1 cellular context compared by ENCODE assay signal in the genomic region with DNA sequence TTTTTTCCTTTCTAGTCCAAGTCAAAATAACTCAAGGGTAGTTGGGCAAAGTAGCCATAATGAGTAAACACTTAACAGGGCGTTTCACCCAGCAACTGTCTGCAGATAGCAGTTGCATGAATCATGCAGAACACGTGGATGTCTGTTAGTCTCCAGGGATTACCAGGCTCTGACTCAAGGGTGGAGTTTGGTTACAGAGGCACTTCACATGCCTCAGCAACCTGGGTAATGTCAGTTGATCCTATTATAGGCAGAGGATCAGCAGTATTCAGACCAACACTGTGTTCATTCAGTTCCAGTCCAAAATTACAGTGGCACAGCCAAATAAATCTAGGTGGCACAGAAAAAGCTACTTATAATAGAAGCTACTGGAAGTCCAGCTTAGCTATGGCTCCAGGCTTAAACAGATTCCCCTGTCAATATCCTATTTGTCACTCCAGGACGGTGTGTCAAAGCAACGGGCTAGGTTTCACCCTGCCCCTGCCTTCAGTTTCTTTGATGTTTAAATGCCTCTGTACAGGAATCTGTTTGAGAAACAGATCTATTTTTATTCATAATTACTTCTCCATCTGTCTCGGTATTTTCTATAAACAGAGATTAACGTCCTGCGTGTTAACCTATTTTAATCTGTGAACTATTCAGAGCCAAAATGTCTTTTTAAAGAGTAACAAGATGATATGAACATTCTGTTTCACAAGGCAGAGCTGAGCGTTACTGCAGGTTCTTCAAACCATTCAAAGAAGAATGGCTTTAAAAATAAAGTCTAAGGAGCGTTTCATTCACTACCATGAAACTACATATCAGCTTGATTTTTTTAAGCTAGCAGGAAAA.
TF ChIP-seq lines count a peak whose summit lies in the region.

No MANE protein-coding gene starts in this region.

TF ChIP-seq in HCT116, 20 proteins besides CTCF, POLR2A, EP300 and RAD21 (continued from another document):
- TF ChIP-seq, protein P1, sequence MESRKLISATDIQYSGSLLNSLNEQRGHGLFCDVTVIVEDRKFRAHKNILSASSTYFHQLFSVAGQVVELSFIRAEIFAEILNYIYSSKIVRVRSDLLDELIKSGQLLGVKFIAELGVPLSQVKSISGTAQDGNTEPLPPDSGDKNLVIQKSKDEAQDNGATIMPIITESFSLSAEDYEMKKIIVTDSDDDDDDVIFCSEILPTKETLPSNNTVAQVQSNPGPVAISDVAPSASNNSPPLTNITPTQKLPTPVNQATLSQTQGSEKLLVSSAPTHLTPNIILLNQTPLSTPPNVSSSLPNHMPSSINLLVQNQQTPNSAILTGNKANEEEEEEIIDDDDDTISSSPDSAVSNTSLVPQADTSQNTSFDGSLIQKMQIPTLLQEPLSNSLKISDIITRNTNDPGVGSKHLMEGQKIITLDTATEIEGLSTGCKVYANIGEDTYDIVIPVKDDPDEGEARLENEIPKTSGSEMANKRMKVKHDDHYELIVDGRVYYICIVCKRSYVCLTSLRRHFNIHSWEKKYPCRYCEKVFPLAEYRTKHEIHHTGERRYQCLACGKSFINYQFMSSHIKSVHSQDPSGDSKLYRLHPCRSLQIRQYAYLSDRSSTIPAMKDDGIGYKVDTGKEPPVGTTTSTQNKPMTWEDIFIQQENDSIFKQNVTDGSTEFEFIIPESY (IDR thresholded peaks at IDR 0.05; ENCODE audit: extremely low read depth, insufficient replicate concordance, low read length): peak; percentile 33
- TF ChIP-seq EGR1 (IDR thresholded peaks at IDR 0.05; ENCODE audit: low read depth) (no peak), EZH2phosphoT487 (IDR thresholded peaks at IDR 0.05; ENCODE audit: borderline replicate concordance) (no peak), ZNF274 (IDR thresholded peaks at IDR 0.05; ENCODE audit: low read depth, low read length) (no peak), TCF7L2 (IDR thresholded peaks at IDR 0.05; ENCODE audit: borderline replicate concordance, extremely low read depth, insufficient read depth, insufficient read length) (peak; percentile 94), SIN3A (IDR thresholded peaks at IDR 0.05; ENCODE audit: low read depth) (peak; percentile 94), FOSL1 (IDR thresholded peaks at IDR 0.05; ENCODE audit: low read depth) (peak; percentile 94), POLR2AphosphoS5 (IDR thresholded peaks at IDR 0.05; ENCODE audit: low read depth, low read length) (peak; percentile 51; the same call in 1 of the 2 replicates), YY1 (IDR thresholded peaks at IDR 0.05; ENCODE audit: extremely low read depth, insufficient replicate concordance, low read depth, low read length) (peak; percentile 76), ELF1 (IDR thresholded peaks at IDR 0.05; ENCODE audit: borderline replicate concordance, low read depth) (no peak), SRF (IDR thresholded peaks at IDR 0.05; ENCODE audit: low read depth) (peak; percentile 54; the same call in 1 of the 2 replicates)
- TF ChIP-seq, protein P2, sequence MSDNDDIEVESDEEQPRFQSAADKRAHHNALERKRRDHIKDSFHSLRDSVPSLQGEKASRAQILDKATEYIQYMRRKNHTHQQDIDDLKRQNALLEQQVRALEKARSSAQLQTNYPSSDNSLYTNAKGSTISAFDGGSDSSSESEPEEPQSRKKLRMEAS (IDR thresholded peaks at IDR 0.05): peak; percentile 96
- TF ChIP-seq, protein P3, sequence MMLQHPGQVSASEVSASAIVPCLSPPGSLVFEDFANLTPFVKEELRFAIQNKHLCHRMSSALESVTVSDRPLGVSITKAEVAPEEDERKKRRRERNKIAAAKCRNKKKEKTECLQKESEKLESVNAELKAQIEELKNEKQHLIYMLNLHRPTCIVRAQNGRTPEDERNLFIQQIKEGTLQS (IDR thresholded peaks at IDR 0.05): peak; percentile 32; the same call in 1 of the 2 replicates
TF ChIP-seq in HCT116: peak in this region for 13.
